In the genomic region with DNA sequence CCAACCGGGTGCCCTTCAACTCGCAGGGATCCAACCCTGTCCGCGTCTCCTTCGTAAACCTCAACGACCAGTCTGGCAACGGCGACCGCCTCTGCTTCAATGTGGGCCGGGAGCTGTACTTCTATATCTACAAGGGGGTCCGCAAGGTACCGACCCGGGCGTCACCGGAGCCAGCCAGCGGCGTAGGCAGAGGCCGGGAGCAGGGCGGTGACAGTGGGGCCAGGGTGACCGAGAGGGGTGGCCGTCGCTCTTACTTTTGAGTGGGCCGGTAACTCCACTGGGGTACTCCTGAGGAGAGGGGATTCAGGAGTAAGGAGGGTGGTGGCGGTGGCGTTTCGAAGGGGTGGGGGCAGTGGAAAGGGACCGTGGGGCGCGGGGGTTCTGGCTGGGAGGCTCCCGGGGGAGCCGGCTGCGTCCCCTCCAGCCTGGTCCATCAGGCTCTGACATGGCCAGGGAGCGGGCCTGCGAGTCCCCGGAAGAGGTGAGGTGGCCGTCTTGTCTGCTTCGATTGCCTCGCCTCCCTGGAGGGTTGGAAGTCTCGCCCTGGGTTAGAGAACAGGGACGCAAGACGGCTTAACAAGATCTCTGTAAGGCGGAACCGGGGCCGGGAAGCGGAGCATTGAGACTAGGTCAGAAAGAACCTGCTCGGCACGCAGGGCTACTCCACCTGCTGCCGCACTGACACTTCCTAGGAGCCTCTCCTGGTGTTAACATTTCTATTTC, we compare ENCODE assay signal across 1 cellular context.
A peak's percentile ranks its signal among the peaks of the same experiment; 100 is the strongest.
TF ChIP-seq lines count a peak whose summit lies in the region.

No MANE protein-coding gene starts in this region.

TF ChIP-seq in HepG2, 621 proteins besides CTCF, POLR2A, EP300 and RAD21 (continued from another document and continues in another):
- TF ChIP-seq, protein P1, sequence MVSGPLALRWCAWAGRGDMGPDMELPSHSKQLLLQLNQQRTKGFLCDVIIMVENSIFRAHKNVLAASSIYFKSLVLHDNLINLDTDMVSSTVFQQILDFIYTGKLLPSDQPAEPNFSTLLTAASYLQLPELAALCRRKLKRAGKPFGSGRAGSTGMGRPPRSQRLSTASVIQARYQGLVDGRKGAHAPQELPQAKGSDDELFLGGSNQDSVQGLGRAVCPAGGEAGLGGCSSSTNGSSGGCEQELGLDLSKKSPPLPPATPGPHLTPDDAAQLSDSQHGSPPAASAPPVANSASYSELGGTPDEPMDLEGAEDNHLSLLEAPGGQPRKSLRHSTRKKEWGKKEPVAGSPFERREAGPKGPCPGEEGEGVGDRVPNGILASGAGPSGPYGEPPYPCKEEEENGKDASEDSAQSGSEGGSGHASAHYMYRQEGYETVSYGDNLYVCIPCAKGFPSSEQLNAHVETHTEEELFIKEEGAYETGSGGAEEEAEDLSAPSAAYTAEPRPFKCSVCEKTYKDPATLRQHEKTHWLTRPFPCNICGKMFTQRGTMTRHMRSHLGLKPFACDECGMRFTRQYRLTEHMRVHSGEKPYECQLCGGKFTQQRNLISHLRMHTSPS (CRISPR knock-in tag; IDR thresholded peaks at IDR 0.05; ENCODE audit: low read depth), result no peak
- TF ChIP-seq ZNF776 (CRISPR knock-in tag; IDR thresholded peaks at IDR 0.05) (peak; percentile 77; the same call in 1 of the 2 replicates), CBX2 (IDR thresholded peaks at IDR 0.05; ENCODE audit: low read depth, low read length) (no peak), CBX2 (CRISPR knock-in tag; IDR thresholded peaks at IDR 0.05; ENCODE audit: low read depth) (no peak), ZNF7 (CRISPR knock-in tag; IDR thresholded peaks at IDR 0.05) (no peak), PHF21A (CRISPR knock-in tag; IDR thresholded peaks at IDR 0.05) (no peak), GABPA (IDR thresholded peaks at IDR 0.05; ENCODE audit: low read depth, low read length) (no peak), GABPA (CRISPR knock-in tag; IDR thresholded peaks at IDR 0.05; ENCODE audit: low read depth) (no peak), ZNF160 (CRISPR knock-in tag; IDR thresholded peaks at IDR 0.05) (no peak), ZNF558 (CRISPR knock-in tag; IDR thresholded peaks at IDR 0.05; ENCODE audit: borderline replicate concordance) (no peak; the same call in 1 of the 2 replicates), ZFY (CRISPR knock-in tag; IDR thresholded peaks at IDR 0.05) (peak; percentile 36; the same call in 1 of the 2 replicates), SMARCC2 (IDR thresholded peaks at IDR 0.05) (no peak), ZFP1 (CRISPR knock-in tag; IDR thresholded peaks at IDR 0.05) (no peak), ZNF451 (CRISPR knock-in tag; IDR thresholded peaks at IDR 0.05) (no peak), ZNF501 (CRISPR knock-in tag; IDR thresholded peaks at IDR 0.05) (peak; percentile 1; the same call in 1 of the 2 replicates), SP1 (IDR thresholded peaks at IDR 0.05) (no peak), SP1 (CRISPR knock-in tag; IDR thresholded peaks at IDR 0.05) (no peak), ZNF17 (CRISPR knock-in tag; IDR thresholded peaks at IDR 0.05) (no peak), SNAPC2 (CRISPR knock-in tag; IDR thresholded peaks at IDR 0.05) (0 out of 2 replicates have a peak, but pooled peaks have one; percentile 39), ZNF552 (CRISPR knock-in tag; IDR thresholded peaks at IDR 0.05; ENCODE audit: borderline replicate concordance) (no peak), TBL1XR1 (IDR thresholded peaks at IDR 0.05; ENCODE audit: borderline replicate concordance, low read length, partially characterized antibody) (no peak), KAT8 (CRISPR knock-in tag; IDR thresholded peaks at IDR 0.05) (no peak), ZFP37 (CRISPR knock-in tag; IDR thresholded peaks at IDR 0.05; ENCODE audit: borderline replicate concordance) (no peak), HNRNPL (IDR thresholded peaks at IDR 0.05; ENCODE audit: low read depth, low read length) (no peak), ZNF891 (CRISPR knock-in tag; IDR thresholded peaks at IDR 0.05) (no peak), ASH2L (IDR thresholded peaks at IDR 0.05; ENCODE audit: insufficient read length, low read depth, low read length) (peak; percentile 48), ZNF747 (CRISPR knock-in tag; IDR thresholded peaks at IDR 0.05; ENCODE audit: borderline replicate concordance) (no peak)
- TF ChIP-seq, protein P2, sequence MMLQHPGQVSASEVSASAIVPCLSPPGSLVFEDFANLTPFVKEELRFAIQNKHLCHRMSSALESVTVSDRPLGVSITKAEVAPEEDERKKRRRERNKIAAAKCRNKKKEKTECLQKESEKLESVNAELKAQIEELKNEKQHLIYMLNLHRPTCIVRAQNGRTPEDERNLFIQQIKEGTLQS (CRISPR knock-in tag; IDR thresholded peaks at IDR 0.05), result no peak
- TF ChIP-seq, protein P3, sequence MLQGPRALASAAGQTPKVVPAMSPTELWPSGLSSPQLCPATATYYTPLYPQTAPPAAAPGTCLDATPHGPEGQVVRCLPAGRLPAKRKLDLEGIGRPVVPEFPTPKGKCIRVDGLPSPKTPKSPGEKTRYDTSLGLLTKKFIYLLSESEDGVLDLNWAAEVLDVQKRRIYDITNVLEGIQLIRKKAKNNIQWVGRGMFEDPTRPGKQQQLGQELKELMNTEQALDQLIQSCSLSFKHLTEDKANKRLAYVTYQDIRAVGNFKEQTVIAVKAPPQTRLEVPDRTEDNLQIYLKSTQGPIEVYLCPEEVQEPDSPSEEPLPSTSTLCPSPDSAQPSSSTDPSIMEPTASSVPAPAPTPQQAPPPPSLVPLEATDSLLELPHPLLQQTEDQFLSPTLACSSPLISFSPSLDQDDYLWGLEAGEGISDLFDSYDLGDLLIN (CRISPR knock-in tag; IDR thresholded peaks at IDR 0.05; ENCODE audit: borderline replicate concordance), result 0 out of 2 replicates have a peak, but pooled peaks have one; percentile 25
- TF ChIP-seq, protein P4, sequence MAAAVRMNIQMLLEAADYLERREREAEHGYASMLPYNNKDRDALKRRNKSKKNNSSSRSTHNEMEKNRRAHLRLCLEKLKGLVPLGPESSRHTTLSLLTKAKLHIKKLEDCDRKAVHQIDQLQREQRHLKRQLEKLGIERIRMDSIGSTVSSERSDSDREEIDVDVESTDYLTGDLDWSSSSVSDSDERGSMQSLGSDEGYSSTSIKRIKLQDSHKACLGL (CRISPR knock-in tag; IDR thresholded peaks at IDR 0.05), result peak; percentile 66; the same call in 1 of the 2 replicates
- TF ChIP-seq, protein P5, sequence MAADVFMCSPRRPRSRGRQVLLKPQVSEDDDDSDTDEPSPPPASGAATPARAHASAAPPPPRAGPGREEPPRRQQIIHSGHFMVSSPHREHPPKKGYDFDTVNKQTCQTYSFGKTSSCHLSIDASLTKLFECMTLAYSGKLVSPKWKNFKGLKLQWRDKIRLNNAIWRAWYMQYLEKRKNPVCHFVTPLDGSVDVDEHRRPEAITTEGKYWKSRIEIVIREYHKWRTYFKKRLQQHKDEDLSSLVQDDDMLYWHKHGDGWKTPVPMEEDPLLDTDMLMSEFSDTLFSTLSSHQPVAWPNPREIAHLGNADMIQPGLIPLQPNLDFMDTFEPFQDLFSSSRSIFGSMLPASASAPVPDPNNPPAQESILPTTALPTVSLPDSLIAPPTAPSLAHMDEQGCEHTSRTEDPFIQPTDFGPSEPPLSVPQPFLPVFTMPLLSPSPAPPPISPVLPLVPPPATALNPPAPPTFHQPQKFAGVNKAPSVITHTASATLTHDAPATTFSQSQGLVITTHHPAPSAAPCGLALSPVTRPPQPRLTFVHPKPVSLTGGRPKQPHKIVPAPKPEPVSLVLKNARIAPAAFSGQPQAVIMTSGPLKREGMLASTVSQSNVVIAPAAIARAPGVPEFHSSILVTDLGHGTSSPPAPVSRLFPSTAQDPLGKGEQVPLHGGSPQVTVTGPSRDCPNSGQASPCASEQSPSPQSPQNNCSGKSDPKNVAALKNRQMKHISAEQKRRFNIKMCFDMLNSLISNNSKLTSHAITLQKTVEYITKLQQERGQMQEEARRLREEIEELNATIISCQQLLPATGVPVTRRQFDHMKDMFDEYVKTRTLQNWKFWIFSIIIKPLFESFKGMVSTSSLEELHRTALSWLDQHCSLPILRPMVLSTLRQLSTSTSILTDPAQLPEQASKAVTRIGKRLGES (CRISPR knock-in tag; IDR thresholded peaks at IDR 0.05; ENCODE audit: borderline replicate concordance), result 0 out of 2 replicates have a peak, but pooled peaks have one; percentile 35
- TF ChIP-seq, protein P6, sequence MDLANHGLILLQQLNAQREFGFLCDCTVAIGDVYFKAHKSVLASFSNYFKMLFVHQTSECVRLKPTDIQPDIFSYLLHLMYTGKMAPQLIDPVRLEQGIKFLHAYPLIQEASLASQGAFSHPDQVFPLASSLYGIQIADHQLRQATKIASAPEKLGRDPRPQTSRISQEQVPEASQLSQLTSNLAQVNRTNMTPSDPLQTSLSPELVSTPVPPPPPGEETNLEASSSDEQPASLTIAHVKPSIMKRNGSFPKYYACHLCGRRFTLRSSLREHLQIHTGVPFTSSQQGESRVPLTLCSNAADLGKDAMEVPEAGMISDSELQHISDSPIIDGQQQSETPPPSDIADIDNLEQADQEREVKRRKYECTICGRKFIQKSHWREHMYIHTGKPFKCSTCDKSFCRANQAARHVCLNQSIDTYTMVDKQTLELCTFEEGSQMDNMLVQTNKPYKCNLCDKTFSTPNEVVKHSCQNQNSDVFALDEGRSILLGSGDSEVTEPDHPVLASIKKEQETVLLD (CRISPR knock-in tag; IDR thresholded peaks at IDR 0.05; ENCODE audit: low read depth), result no peak
- TF ChIP-seq, protein P7, sequence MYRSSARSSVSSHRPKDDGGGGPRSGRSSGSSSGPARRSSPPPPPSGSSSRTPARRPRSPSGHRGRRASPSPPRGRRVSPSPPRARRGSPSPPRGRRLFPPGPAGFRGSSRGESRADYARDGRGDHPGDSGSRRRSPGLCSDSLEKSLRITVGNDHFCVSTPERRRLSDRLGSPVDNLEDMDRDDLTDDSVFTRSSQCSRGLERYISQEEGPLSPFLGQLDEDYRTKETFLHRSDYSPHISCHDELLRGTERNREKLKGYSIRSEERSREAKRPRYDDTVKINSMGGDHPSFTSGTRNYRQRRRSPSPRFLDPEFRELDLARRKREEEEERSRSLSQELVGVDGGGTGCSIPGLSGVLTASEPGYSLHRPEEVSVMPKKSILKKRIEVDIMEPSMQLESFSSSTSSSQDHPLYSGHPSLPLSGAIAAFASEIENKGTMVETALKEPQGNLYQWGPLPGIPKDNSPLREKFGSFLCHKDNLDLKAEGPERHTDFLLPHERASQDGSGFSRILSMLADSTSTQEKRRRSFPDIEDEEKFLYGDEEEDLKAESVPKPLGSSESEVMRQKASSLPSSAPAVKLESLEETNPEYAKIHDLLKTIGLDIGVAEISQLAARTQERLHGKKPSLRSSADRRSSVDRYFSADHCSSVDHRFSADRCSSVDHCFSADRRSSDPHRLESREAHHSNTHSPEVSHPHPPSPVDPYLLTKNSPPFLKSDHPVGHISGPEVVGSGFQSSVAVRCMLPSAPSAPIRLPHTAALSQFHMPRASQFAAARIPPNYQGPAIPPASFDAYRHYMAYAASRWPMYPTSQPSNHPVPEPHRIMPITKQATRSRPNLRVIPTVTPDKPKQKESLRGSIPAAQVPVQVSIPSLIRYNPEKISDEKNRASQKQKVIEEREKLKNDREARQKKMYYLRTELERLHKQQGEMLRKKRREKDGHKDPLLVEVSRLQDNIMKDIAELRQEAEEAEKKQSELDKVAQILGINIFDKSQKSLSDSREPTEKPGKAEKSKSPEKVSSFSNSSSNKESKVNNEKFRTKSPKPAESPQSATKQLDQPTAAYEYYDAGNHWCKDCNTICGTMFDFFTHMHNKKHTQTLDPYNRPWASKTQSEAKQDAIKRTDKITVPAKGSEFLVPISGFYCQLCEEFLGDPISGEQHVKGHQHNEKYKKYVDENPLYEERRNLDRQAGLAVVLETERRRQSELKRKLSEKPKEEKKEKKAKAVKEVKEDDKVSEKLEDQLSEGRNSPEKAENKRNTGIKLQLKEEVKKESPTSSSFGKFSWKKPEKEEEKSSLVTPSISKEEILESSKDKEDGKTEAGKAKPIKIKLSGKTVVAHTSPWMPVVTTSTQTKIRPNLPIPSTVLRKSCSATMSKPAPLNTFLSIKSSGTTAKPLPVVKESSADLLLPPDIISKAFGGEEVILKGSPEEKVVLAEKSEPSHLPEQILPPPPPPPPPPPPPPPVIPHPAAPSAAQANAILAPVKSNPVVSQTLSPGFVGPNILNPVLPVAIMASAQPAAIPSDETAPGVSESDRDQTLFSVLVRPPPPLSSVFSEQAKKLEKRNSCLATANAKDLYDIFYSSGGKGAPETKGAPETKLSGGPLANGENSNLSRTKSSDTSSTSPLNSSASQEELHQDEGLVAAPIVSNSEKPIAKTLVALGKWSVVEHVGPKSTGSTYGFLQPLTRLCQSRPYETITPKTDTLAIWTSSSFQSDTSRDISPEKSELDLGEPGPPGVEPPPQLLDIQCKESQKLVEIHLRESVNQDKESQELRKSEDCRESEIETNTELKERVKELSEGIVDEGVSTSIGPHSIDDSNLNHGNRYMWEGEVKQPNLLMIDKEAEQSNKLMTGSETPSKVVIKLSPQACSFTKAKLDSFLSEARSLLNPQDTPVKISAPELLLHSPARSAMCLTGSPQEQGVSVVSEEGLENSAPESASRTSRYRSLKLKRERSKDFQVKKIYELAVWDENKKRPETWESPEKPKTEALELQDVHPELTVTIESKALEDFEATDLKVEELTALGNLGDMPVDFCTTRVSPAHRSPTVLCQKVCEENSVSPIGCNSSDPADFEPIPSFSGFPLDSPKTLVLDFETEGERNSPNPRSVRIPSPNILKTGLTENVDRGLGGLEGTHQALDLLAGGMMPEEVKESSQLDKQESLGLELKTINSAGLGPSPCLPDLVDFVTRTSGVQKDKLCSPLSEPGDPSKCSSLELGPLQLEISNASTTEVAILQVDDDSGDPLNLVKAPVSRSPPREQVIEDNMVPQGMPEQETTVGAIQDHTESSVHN (CRISPR knock-in tag; IDR thresholded peaks at IDR 0.05), result no peak
- TF ChIP-seq, protein P8, sequence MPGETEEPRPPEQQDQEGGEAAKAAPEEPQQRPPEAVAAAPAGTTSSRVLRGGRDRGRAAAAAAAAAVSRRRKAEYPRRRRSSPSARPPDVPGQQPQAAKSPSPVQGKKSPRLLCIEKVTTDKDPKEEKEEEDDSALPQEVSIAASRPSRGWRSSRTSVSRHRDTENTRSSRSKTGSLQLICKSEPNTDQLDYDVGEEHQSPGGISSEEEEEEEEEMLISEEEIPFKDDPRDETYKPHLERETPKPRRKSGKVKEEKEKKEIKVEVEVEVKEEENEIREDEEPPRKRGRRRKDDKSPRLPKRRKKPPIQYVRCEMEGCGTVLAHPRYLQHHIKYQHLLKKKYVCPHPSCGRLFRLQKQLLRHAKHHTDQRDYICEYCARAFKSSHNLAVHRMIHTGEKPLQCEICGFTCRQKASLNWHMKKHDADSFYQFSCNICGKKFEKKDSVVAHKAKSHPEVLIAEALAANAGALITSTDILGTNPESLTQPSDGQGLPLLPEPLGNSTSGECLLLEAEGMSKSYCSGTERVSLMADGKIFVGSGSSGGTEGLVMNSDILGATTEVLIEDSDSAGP (CRISPR knock-in tag; IDR thresholded peaks at IDR 0.05; ENCODE audit: borderline replicate concordance), result peak; percentile 20; the same call in 1 of the 2 replicates
